Comparison of ENCODE assay signal across 8 cellular contexts in genomic region chr3:120093923-120094775, GRCh38. TPM values are rescaled to one million over a fixed set of nuclear protein-coding genes. Genes with fewer than 3 reads are reported as not detected.
DNase-seq lines count a peak whose midpoint lies in the region; ATAC-seq and TF ChIP-seq lines count a peak whose summit lies in the region.

GSK3B (minus strand) TSS chr3:120094447; CDS start chr3:120093434, 1,013 bp downstream.

- H3K9me3 ChIP-seq in PC-3 (ENCODE audit: low read length) = no peaks in the 10 kb centered on the region

- no peaks in the 10 kb centered on the region for H3K27me3 Mint-ChIP-seq in CD14-positive monocyte (ENCODE audit: low read depth in 3 of 3)
- H3K27me3 Mint-ChIP-seq in activated T-helper 2 cell treated with anti-CD3 and anti-CD28 coated beads, Interferon-gamma antibody, Interleukin-2, Interleukin-4, amounts not matched to agents 10 μg/mL and 5 μg/mL and 100 μg/mL, durations not matched to agents 14 hours and 24 hours and 36 hours (ENCODE audit: low read depth) = no peaks in the 10 kb centered on the region
- peaks cover 6% of the 10 kb centered on the region for H3K27me3 Mint-ChIP-seq in neural crest cell (ENCODE audit: low read depth)

- H3K36me3 Mint-ChIP-seq in CD14-positive monocyte (peaks cover 6% of the 10 kb centered on the region in 2 donors), neural crest cell (ENCODE audit: low read depth) (peaks cover 9% of the 10 kb centered on the region)
- H3K36me3 Mint-ChIP-seq in activated T-helper 2 cell treated with anti-CD3 and anti-CD28 coated beads, Interferon-gamma antibody, Interleukin-2, Interleukin-4, amounts not matched to agents 10 μg/mL and 5 μg/mL and 100 μg/mL, durations not matched to agents 14 hours and 24 hours and 36 hours (ENCODE audit: low read depth) = peaks cover 16% of the 10 kb centered on the region

- peak; percentile 32 for ATAC-seq in GM19372 (IDR thresholded peaks at IDR 0.05; ENCODE audit: low read depth, unreplicated experiment)
- ATAC-seq in HG03521 (IDR thresholded peaks at IDR 0.05; ENCODE audit: unreplicated experiment) = peak; percentile 35
- ATAC-seq in PC-3 = peak; percentile 63

- CTCF ChIA-PET in PC-3 (lab: Charles Lee) = interaction anchor here (0.7 kb wide), 1 partner anchor 201 kb away, joined by 3 read pairs; no protein-coding TSS in a partner anchor

- H3K36me3 ChIP-seq in PC-3 (ENCODE audit: low read depth, low read length) = peaks cover 4% of the 10 kb centered on the region; the same call in 1 of the 2 replicates

- POLR2A ChIA-PET in PC-3 (lab: Charles Lee; ENCODE audit: unreplicated experiment) = interaction anchor here (0.6 to 1.9 kb wide), 9 partner anchors 19 to 341 kb away, joined by 3 to 34 read pairs (median 15); no protein-coding TSS in a partner anchor

- peaks cover 26% of the 10 kb centered on the region for H3K4me1 ChIP-seq in PC-3 (ENCODE audit: insufficient read depth, low read length)

- H3F3A ChIP-seq in PC-3 (ENCODE audit: low read length, unreplicated experiment) = no peaks in the 10 kb centered on the region

- H3K4me3 ChIP-seq in PC-3 (ENCODE audit: low read length) (peak within 1 kb of the TSS; percentile 95), fibroblast of mammary gland (ENCODE audit: control insufficient read depth, low read depth, low read length) (peak within 1 kb of the TSS; percentile 91)

- no peak within 1 kb of the TSS for H3K27ac Mint-ChIP-seq in CD14-positive monocyte
- no peak within 1 kb of the TSS for H3K27ac Mint-ChIP-seq in activated T-helper 2 cell treated with anti-CD3 and anti-CD28 coated beads, Interferon-gamma antibody, Interleukin-2, Interleukin-4, amounts not matched to agents 10 μg/mL and 5 μg/mL and 100 μg/mL, durations not matched to agents 14 hours and 24 hours and 36 hours
- peak within 1 kb of the TSS; percentile 99 for H3K27ac Mint-ChIP-seq in neural crest cell (ENCODE audit: unreplicated experiment)

- H3K4me2 ChIP-seq in PC-3 (ENCODE audit: low read length) = peak within 1 kb of the TSS; percentile 93

- H3K79me2 ChIP-seq in PC-3 (ENCODE audit: low read length) = peaks cover 75% of the 10 kb centered on the region

- intact Hi-C loops in CD14-positive monocyte (cut with micrococcal nuclease) = loop anchor here (10.0 kb wide), 5 partner anchors 261 to 651 kb away; partner anchors contain the start of genes GTF2E1 (in 2 of the 2), RABL3 (in 2 of the 2), CFAP91 (in 1 of the 2) and NDUFB4 (in 1 of the 2)
- intact Hi-C loops in PC-3 (cut with micrococcal nuclease) = loop anchor here (1.0 to 2.0 kb wide), 5 partner anchors 51 to 202 kb away; no protein-coding TSS in a partner anchor
- intact Hi-C loops in activated T-helper 2 cell treated with anti-CD3 and anti-CD28 coated beads, Interferon-gamma antibody, Interleukin-2, Interleukin-4, amounts not matched to agents 10 μg/mL and 5 μg/mL and 100 μg/mL, durations not matched to agents 14 hours and 24 hours and 36 hours (cut with micrococcal nuclease) = loop anchor here (1.0 to 10.0 kb wide), 7 partner anchors 157 to 800 kb away; partner anchors contain the start of genes ARHGAP31, CFAP91, COX17 and NDUFB4

- BruUV-seq in PC-3 (replicated peaks; lab: Mats Ljungman, UMichigan) = no TSS peak

- H3K27ac ChIP-seq in PC-3 (ENCODE audit: low read length) (peak within 1 kb of the TSS; percentile 95), substantia nigra (ENCODE audit: low read depth, low read length, poor library complexity, severe bottlenecking) (peak within 1 kb of the TSS; percentile 97)

- peak; percentile 65 for DNase-seq in CD14-positive monocyte (ENCODE audit: low spot score)
- DNase-seq in PC-3 = no peak
- no peak for DNase-seq in activated T-helper 2 cell treated with anti-CD3 and anti-CD28 coated beads, Interferon-gamma antibody, Interleukin-2, Interleukin-4, amounts not matched to agents 10 μg/mL and 5 μg/mL and 100 μg/mL, durations not matched to agents 14 hours and 24 hours and 36 hours (ENCODE audit: low spot score)
- no peak for DNase-seq in fibroblast of mammary gland (ENCODE audit: low read depth)
- peak; percentile 98 for DNase-seq in neural crest cell (ENCODE audit: low read depth, low spot score)
- DNase-seq in substantia nigra (lab: John Stamatoyannopoulos, UW) = peak in 44 of 49 donors; percentile 43 to 100 (median 81)

- H3K4me1 Mint-ChIP-seq in CD14-positive monocyte (peaks cover 20% of the 10 kb centered on the region), neural crest cell (peaks cover 27% of the 10 kb centered on the region)
- H3K4me1 Mint-ChIP-seq in activated T-helper 2 cell treated with anti-CD3 and anti-CD28 coated beads, Interferon-gamma antibody, Interleukin-2, Interleukin-4, amounts not matched to agents 10 μg/mL and 5 μg/mL and 100 μg/mL, durations not matched to agents 14 hours and 24 hours and 36 hours (ENCODE audit: low read depth) = peaks cover 18% of the 10 kb centered on the region

- H3K4me3 Mint-ChIP-seq in CD14-positive monocyte = peak within 1 kb of the TSS in 1 of 2 donors; percentile 98
- no peak within 1 kb of the TSS for H3K4me3 Mint-ChIP-seq in activated T-helper 2 cell treated with anti-CD3 and anti-CD28 coated beads, Interferon-gamma antibody, Interleukin-2, Interleukin-4, amounts not matched to agents 10 μg/mL and 5 μg/mL and 100 μg/mL, durations not matched to agents 14 hours and 24 hours and 36 hours (ENCODE audit: low read depth)
- H3K4me3 Mint-ChIP-seq in neural crest cell = no peak within 1 kb of the TSS

- H3K9me3 Mint-ChIP-seq in CD14-positive monocyte (no peaks in the 10 kb centered on the region), neural crest cell (no peaks in the 10 kb centered on the region)
- no peaks in the 10 kb centered on the region for H3K9me3 Mint-ChIP-seq in activated T-helper 2 cell treated with anti-CD3 and anti-CD28 coated beads, Interferon-gamma antibody, Interleukin-2, Interleukin-4, amounts not matched to agents 10 μg/mL and 5 μg/mL and 100 μg/mL, durations not matched to agents 14 hours and 24 hours and 36 hours

- H4K20me1 ChIP-seq in PC-3 (ENCODE audit: low read length) = peaks cover 44% of the 10 kb centered on the region

- TF ChIP-seq CTCF in CD14-positive monocyte (IDR thresholded peaks at IDR 0.05) (no peak), PC-3 (conservative IDR thresholded peaks at IDR 0.05; ENCODE audit: low read depth, low read length) (no peak), fibroblast of mammary gland (conservative IDR thresholded peaks at IDR 0.05; ENCODE audit: control insufficient read depth, insufficient read depth, low read depth, low read length) (no peak), neural crest cell (conservative IDR thresholded peaks at IDR 0.05) (no peak)

- H3K9me2 ChIP-seq in PC-3 (replicated peaks; ENCODE audit: low read length) = no peaks in the 10 kb centered on the region

- H3K9ac ChIP-seq in PC-3 (ENCODE audit: low read length) = peak within 1 kb of the TSS; percentile 98

- peak within 1 kb of the TSS; percentile 71 for H2AFZ ChIP-seq in PC-3 (ENCODE audit: low read length)

- no peaks in the 10 kb centered on the region for H3K27me3 ChIP-seq in PC-3 (ENCODE audit: low read length)

RNA-seq across cellular contexts. Expression of gene GSK3B, which starts in this region (rescaled TPM):
- polyA plus RNA-seq in CD14-positive monocyte = 10 to 100 TPM; 16.2 to 20.6 TPM
- total RNA-seq in PC-3 (2014; rRNA removed) (55.8 and 71.9 TPM in 2 replicates), neural crest cell (81.5 and 84.2 TPM in 2 replicates)
- total RNA-seq in activated T-helper 2 cell treated with anti-CD3 and anti-CD28 coated beads, Interferon-gamma antibody, Interleukin-2, Interleukin-4, amounts not matched to agents 10 μg/mL and 5 μg/mL and 100 μg/mL, durations not matched to agents 14 hours and 24 hours and 36 hours = 34.4 and 35.7 TPM in 2 replicates

Comparison
In these comparisons a context has a peak if more than half of its experiments do, and no peak if none do; other contexts are left out.
1. DNase-seq: peak in CD14-positive monocyte (single experiment), neural crest cell (single experiment) and substantia nigra (44 of 49); none in PC-3 (single experiment), activated T-helper 2 cell treated with anti-CD3 and anti-CD28 coated beads, Interferon-gamma antibody, Interleukin-2, Interleukin-4, amounts not matched to agents 10 μg/mL and 5 μg/mL and 100 μg/mL, durations not matched to agents 14 hours and 24 hours and 36 hours (single experiment) and fibroblast of mammary gland (single experiment).
2. Peak in every context shown above with its lines, with median percentiles within 50 percentile points of each other: ATAC-seq.